ENCODE assay signal across 16 cellular contexts in the genomic region with DNA sequence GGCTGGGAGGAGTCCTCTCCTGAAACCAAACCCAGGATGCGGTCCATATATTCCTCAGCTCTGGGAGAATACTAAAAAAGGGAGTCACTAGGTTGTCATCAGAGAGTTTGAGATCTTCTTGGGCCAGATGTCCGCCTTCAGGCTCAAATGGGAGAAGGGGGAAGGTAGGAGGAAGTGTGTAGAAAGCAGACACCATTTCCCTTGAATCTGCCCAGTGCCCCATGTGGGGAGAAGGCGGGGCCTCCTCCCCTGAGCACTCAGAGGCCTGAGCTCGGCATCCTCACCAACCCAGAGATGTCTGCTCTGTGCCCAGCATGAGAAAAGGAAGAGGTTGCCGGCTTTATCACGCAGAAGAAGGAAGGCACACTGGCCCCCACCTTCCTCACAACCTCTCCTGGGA. TPM values are rescaled to one million over a fixed set of nuclear protein-coding genes. Genes with fewer than 3 reads are reported as not detected.
DNase-seq lines count a peak whose midpoint lies in the region; ATAC-seq and TF ChIP-seq lines count a peak whose summit lies in the region.
"Had no signal": no experiment of that assay in that cellular context is flagged by ENCODE, and none has a peak within 500 bp of the region (broad histone marks: within the 10 kb centered on the region; RNA-seq: fewer than 3 reads in every experiment).

No MANE protein-coding gene starts in this region.

- no peak overlapping the region for H3K4me3 Mint-ChIP-seq in activated CD8-positive, alpha-beta memory T cell treated with anti-CD3 and anti-CD28 coated beads, Interleukin-2, amount 10 ng/mL, durations not matched to agents 7 days and 5 days
- H3K4me3 Mint-ChIP-seq in type B pancreatic cell: no peak overlapping the region
- H3K4me3 Mint-ChIP-seq: brain had no signal

- TF ChIP-seq CTCF in type B pancreatic cell (conservative IDR thresholded peaks at IDR 0.05): no peak

- peak; percentile 60 for ATAC-seq in activated CD8-positive, alpha-beta memory T cell treated with anti-CD3 and anti-CD28 coated beads, Interleukin-2, amount 10 ng/mL, durations not matched to agents 7 days and 5 days
- ATAC-seq in GM18861 (IDR thresholded peaks at IDR 0.05; ENCODE audit: unreplicated experiment): no peak
- ATAC-seq: lower lobe of right lung had no signal

- no peaks in the 10 kb centered on the region for H3K36me3 Mint-ChIP-seq in activated CD8-positive, alpha-beta memory T cell treated with anti-CD3 and anti-CD28 coated beads, Interleukin-2, amount 10 ng/mL, durations not matched to agents 7 days and 5 days
- H3K36me3 Mint-ChIP-seq in type B pancreatic cell: no peaks in the 10 kb centered on the region
- H3K36me3 Mint-ChIP-seq: brain had no signal

- no peaks in the 10 kb centered on the region for H3K9me3 Mint-ChIP-seq in activated CD8-positive, alpha-beta memory T cell treated with anti-CD3 and anti-CD28 coated beads, Interleukin-2, amount 10 ng/mL, durations not matched to agents 7 days and 5 days (ENCODE audit: low read depth)
- H3K9me3 Mint-ChIP-seq in type B pancreatic cell: no peaks in the 10 kb centered on the region

- peaks cover 49% of the 10 kb centered on the region for H3K4me1 Mint-ChIP-seq in activated CD8-positive, alpha-beta memory T cell treated with anti-CD3 and anti-CD28 coated beads, Interleukin-2, amount 10 ng/mL, durations not matched to agents 7 days and 5 days
- H3K4me1 Mint-ChIP-seq in type B pancreatic cell (ENCODE audit: unreplicated experiment): peaks cover 49% of the 10 kb centered on the region

- peak; percentile 67 for DNase-seq in activated CD8-positive, alpha-beta memory T cell treated with anti-CD3 and anti-CD28 coated beads, Interleukin-2, amount 10 ng/mL, durations not matched to agents 7 days and 5 days
- DNase-seq in activated CD8-positive, alpha-beta memory T cell treated with anti-CD3 and anti-CD28 coated beads, Interleukin-2, amount 50 U/mL, for 4 hours: no peak
- DNase-seq in UCSD-AML1 (lab: John Stamatoyannopoulos, UW; ENCODE audit: unreplicated experiment): peak; percentile 24
- peak; percentile 76 for DNase-seq in islet precursor cell
- DNase-seq in type B pancreatic cell (ENCODE audit: extremely low spot score, unreplicated experiment): no peak
- DNase-seq in NCI-H2227 (lab: John Stamatoyannopoulos, UW; ENCODE audit: unreplicated experiment): no peak
- no peak for DNase-seq in SKM-1 (lab: John Stamatoyannopoulos, UW; ENCODE audit: unreplicated experiment)
- DNase-seq: ACHN; activated CD4-positive, CD25-positive, alpha-beta regulatory T cell treated with anti-CD3 and anti-CD28 coated beads, Interleukin-2, amount 50 U/mL, for 72 hours; NCI-H1092; NCI-H510A treated with DMSO at 0.1 percent for 48 hours; stimulated activated CD8-positive, alpha-beta memory T cell treated with anti-CD3 and anti-CD28 coated beads, Interleukin-4, amount 100 ng/mL, for 48 hours; uterus had no signal

- CTCF ChIA-PET in activated CD8-positive, alpha-beta memory T cell treated with anti-CD3 and anti-CD28 coated beads, Interleukin-2, amount 10 ng/mL, durations not matched to agents 7 days and 5 days (lab: Charles Lee): interaction anchor here (0.8 to 2.2 kb wide), 7 partner anchors 12 to 209 kb away, joined by 3 to 14 read pairs (median 3); partner anchors contain the start of genes ISCA2, LTBP2 and NPC2

- H3K27me3 Mint-ChIP-seq in activated CD8-positive, alpha-beta memory T cell treated with anti-CD3 and anti-CD28 coated beads, Interleukin-2, amount 10 ng/mL, durations not matched to agents 7 days and 5 days: peaks cover 80% of the 10 kb centered on the region
- peaks cover 3% of the 10 kb centered on the region for H3K27me3 Mint-ChIP-seq in type B pancreatic cell
- H3K27me3 Mint-ChIP-seq: brain had no signal

- no peak overlapping the region for H3K27ac Mint-ChIP-seq in activated CD8-positive, alpha-beta memory T cell treated with anti-CD3 and anti-CD28 coated beads, Interleukin-2, amount 10 ng/mL, durations not matched to agents 7 days and 5 days
- peak overlapping the region; percentile 98 for H3K27ac Mint-ChIP-seq in type B pancreatic cell

RNA-seq across cellular contexts. Expression of gene LTBP2, which starts 37.3 kb away (rescaled TPM):
- under 1 TPM; 0.12 to 0.18 TPM for total RNA-seq in activated CD8-positive, alpha-beta memory T cell treated with anti-CD3 and anti-CD28 coated beads, Interleukin-2, amount 10 ng/mL, durations not matched to agents 7 days and 5 days
- total RNA-seq in type B pancreatic cell (ENCODE audit: low replicate concordance): 1.1 and 2.4 TPM in 2 replicates

Comparison
In these comparisons a context has a peak if more than half of its experiments do, and no peak if none do; other contexts are left out.
1. DNase-seq: peak in activated CD8-positive, alpha-beta memory T cell treated with anti-CD3 and anti-CD28 coated beads, Interleukin-2, amount 10 ng/mL, durations not matched to agents 7 days and 5 days (single experiment), UCSD-AML1 (single experiment) and islet precursor cell (single experiment); none in activated CD8-positive, alpha-beta memory T cell treated with anti-CD3 and anti-CD28 coated beads, Interleukin-2, amount 50 U/mL, for 4 hours (single experiment), type B pancreatic cell (single experiment), NCI-H2227 (single experiment) and SKM-1 (single experiment).